13 cellular contexts compared by ENCODE assay signal in genomic region chr2:32678825-32679224, GRCh38. TPM values are rescaled to one million over a fixed set of nuclear protein-coding genes. Genes with fewer than 3 reads are reported as not detected.
DNase-seq lines count a peak whose midpoint lies in the region; ATAC-seq and TF ChIP-seq lines count a peak whose summit lies in the region.
"Had no signal": no experiment of that assay in that cellular context is flagged by ENCODE, and none has a peak within 500 bp of the region (broad histone marks: within the 10 kb centered on the region; RNA-seq: fewer than 3 reads in every experiment).

No MANE protein-coding gene starts in this region.

- no peaks in the 10 kb centered on the region for H3K27me3 ChIP-seq in foreskin keratinocyte
- H3K27me3 ChIP-seq: gastroesophageal sphincter, SJSA1, upper lobe of left lung had no signal

- H3K4me1 ChIP-seq in foreskin keratinocyte, result no peaks in the 10 kb centered on the region
- H3K4me1 ChIP-seq: gastroesophageal sphincter, SJSA1, upper lobe of left lung had no signal

- DNase-seq in AG08396 (ENCODE audit: low spot score), result peak; percentile 9
- DNase-seq in HT1080 (ENCODE audit: low read depth), result peak; percentile 52
- peak; percentile 70 for DNase-seq in astrocyte of the hippocampus (ENCODE audit: low read depth, low spot score)
- DNase-seq in foreskin keratinocyte, result no peak
- DNase-seq in NCI-H510A (lab: John Stamatoyannopoulos, UW), result no peak
- no peak for DNase-seq in activated CD8-positive, alpha-beta memory T cell treated with anti-CD3 and anti-CD28 coated beads for 24 hours
- DNase-seq: activated CD8-positive, alpha-beta T cell treated with anti-CD3 and anti-CD28 coated beads, Interleukin-2, amount 10 ng/mL, durations not matched to agents 7 days and 5 days; upper lobe of left lung had no signal

- ATAC-seq in foreskin keratinocyte, result no peak
- ATAC-seq in GM21737 (IDR thresholded peaks at IDR 0.05; ENCODE audit: unreplicated experiment), result no peak
- ATAC-seq in HG03175 (IDR thresholded peaks at IDR 0.05; ENCODE audit: unreplicated experiment), result no peak
- ATAC-seq: activated CD8-positive, alpha-beta T cell treated with anti-CD3 and anti-CD28 coated beads, Interleukin-2, amount 10 ng/mL, durations not matched to agents 7 days and 5 days; gastroesophageal sphincter; stimulated activated effector memory CD8-positive, alpha-beta T cell treated with anti-CD3 and anti-CD28 coated beads, Interleukin-12 subunit alpha, Interleukin-12 subunit beta, amount 100 ng/mL, for 72 hours had no signal

- peak; percentile 15 for TF ChIP-seq CTCF in foreskin keratinocyte (conservative IDR thresholded peaks at IDR 0.05)

- no peak overlapping the region for H3K27ac ChIP-seq in foreskin keratinocyte
- H3K27ac ChIP-seq: gastroesophageal sphincter, SJSA1, upper lobe of left lung had no signal

RNA-seq across cellular contexts. Expression of gene TTC27, which starts 51.0 kb away (rescaled TPM):
- 22.5 and 23.9 TPM in 2 replicates for total RNA-seq in HT1080 (2014; rRNA removed; shearing (Covaris generic))
- polyA plus RNA-seq in HT1080 (2015; cell fraction: cytosol; rRNA removed), result 19.5 and 28.5 TPM in 2 replicates
- 34.5 and 43.3 TPM in 2 replicates for polyA plus RNA-seq in HT1080 (2015; cell fraction: nucleus; rRNA removed)
- 22.9 and 24.7 TPM in 2 replicates for total RNA-seq in foreskin keratinocyte
- polyA plus RNA-seq in foreskin keratinocyte, result 15.8 and 19.2 TPM in 2 replicates

Comparison
In these comparisons a context has a peak if more than half of its experiments do, and no peak if none do; other contexts are left out.
1. DNase-seq: peak in AG08396 (single experiment), HT1080 (single experiment) and astrocyte of the hippocampus (single experiment); none in foreskin keratinocyte (0 of 2), NCI-H510A (single experiment) and activated CD8-positive, alpha-beta memory T cell treated with anti-CD3 and anti-CD28 coated beads for 24 hours (single experiment).